21 cellular contexts compared by ENCODE assay signal in the genomic region with DNA sequence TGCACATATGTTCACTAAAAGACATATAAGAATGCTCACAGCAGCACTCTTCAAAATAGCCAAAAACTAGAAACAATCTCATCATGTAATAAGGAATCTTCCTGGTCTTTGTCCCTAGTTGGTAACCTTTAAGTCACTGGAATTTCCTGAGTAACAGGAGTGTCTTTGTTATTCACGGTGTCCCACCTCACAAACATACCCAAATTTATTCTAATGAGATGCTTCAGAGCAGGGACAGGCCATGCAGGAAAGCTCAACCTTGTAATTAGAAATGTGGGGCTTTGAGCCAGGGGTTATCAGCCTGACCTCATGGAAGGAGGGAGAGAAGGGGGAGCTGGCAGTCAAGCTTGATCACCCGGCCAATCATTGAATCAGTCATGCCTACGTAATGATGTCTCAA. TPM values are rescaled to one million over a fixed set of nuclear protein-coding genes. Genes with fewer than 3 reads are reported as not detected.
A peak's percentile ranks its signal among the peaks of the same experiment; 100 is the strongest.
DNase-seq lines count a peak whose midpoint lies in the region; ATAC-seq, FAIRE-seq and TF ChIP-seq lines count a peak whose summit lies in the region.
"Had no signal": no experiment of that assay in that cellular context is flagged by ENCODE, and none has a peak within 500 bp of the region (broad histone marks: within the 10 kb centered on the region; RNA-seq: fewer than 3 reads in every experiment).

No MANE protein-coding gene starts in this region.

- no peak for FAIRE-seq in H54 (lab: Jason Lieb, UNC)
- FAIRE-seq: GM12878, HTR-8/SVneo had no signal

- no peak overlapping the region for H3K56ac ChIP-seq in mesendoderm (ENCODE audit: low read length)

- no peak overlapping the region for H3K4ac ChIP-seq in mesendoderm (ENCODE audit: low read depth, low read length)

- no CpG with 5 or more reads among the region's 3 CpGs for WGBS in mesendoderm (ENCODE audit: extremely low coverage, insufficient coverage, low lambda C conversion rate)

- no peak overlapping the region for H4K5ac ChIP-seq in mesendoderm (ENCODE audit: low read length)

- H3K9me3 ChIP-seq in NT2/D1 (ENCODE audit: insufficient read depth, low read length): no peaks in the 10 kb centered on the region
- H3K9me3 ChIP-seq: BLaER1 treated with 17β-estradiol and CSF1 and Interleukin-3, amounts not matched to agents 10 nM and 100 nM had no signal

- H2BK5ac ChIP-seq in mesendoderm (ENCODE audit: low read length): no peak overlapping the region

- H3K27me3 ChIP-seq in H7 (ENCODE audit: control insufficient read depth, insufficient read depth, low read length) (no peaks in the 10 kb centered on the region), NT2/D1 (ENCODE audit: insufficient read depth, insufficient read length) (no peaks in the 10 kb centered on the region), mesendoderm (ENCODE audit: insufficient read depth, low read length, poor library complexity) (no peaks in the 10 kb centered on the region)
- H3K27me3 ChIP-seq: BLaER1 treated with 17β-estradiol and CSF1 and Interleukin-3, amounts not matched to agents 10 nM and 100 nM had no signal

- peak; percentile 56 for DNase-seq in H7
- peak; percentile 47 for DNase-seq in NT2/D1 (ENCODE audit: low read depth, low spot score)
- peak; percentile 68 for DNase-seq in iPS DF 19.7 (ENCODE audit: low read depth, low spot score)
- DNase-seq in mesendoderm: peak; percentile 17
- no peak for DNase-seq in DMS114 treated with DMSO at 0.1 percent for 48 hours (lab: John Stamatoyannopoulos, UW; ENCODE audit: unreplicated experiment)
- DNase-seq in H54 (ENCODE audit: insufficient read length, low spot score): no peak
- DNase-seq: CD4-positive, alpha-beta T cell; GDM1; NCI-H1092; NCI-H1417 treated with DMSO at 0.1 percent for 48 hours; NCI-H1694 treated with DMSO at 0.1 percent for 48 hours; NCI-H2081; NCI-H2227 treated with DMSO at 0.1 percent for 48 hours; NCI-H69; SHP77 had no signal

- no peak overlapping the region for H4K8ac ChIP-seq in mesendoderm (ENCODE audit: low read depth, low read length)

- no peaks in the 10 kb centered on the region for H3K4me1 ChIP-seq in NT2/D1 (ENCODE audit: insufficient read depth, insufficient read length)
- peaks cover 9% of the 10 kb centered on the region for H3K4me1 ChIP-seq in mesendoderm (ENCODE audit: control insufficient read depth, low read depth, low read length)

- H2BK15ac ChIP-seq in mesendoderm (replicated peaks; ENCODE audit: low read depth): no peak overlapping the region

- H3K4me2 ChIP-seq in mesendoderm (ENCODE audit: low read length): no peak overlapping the region
- H3K4me2 ChIP-seq: BLaER1 treated with 17β-estradiol and CSF1 and Interleukin-3, amounts not matched to agents 10 nM and 100 nM had no signal

- H3K23ac ChIP-seq in mesendoderm (ENCODE audit: low read length): no peak overlapping the region

- H3K4me3 ChIP-seq in H7 (ENCODE audit: insufficient read depth, low read depth, low read length) (no peak overlapping the region), NT2/D1 (ENCODE audit: insufficient read length, low read depth) (no peak overlapping the region), mesendoderm (ENCODE audit: low read length) (no peak overlapping the region)
- H3K4me3 ChIP-seq: BLaER1 treated with 17β-estradiol and CSF1 and Interleukin-3, amounts not matched to agents 10 nM and 100 nM; GM12878 had no signal

- no peak overlapping the region for H3K18ac ChIP-seq in mesendoderm (ENCODE audit: low read length)

- TF ChIP-seq POLR2A in H54 (IDR thresholded peaks at IDR 0.05; ENCODE audit: low read depth, low read length): no peak

- H2AK5ac ChIP-seq in mesendoderm (ENCODE audit: low read length): no peak overlapping the region

- H3K27ac ChIP-seq in mesendoderm (ENCODE audit: low read depth, low read length): no peak overlapping the region
- H3K27ac ChIP-seq: BLaER1 treated with 17β-estradiol and CSF1 and Interleukin-3, amounts not matched to agents 10 nM and 100 nM; RWPE1 had no signal

- H3K36me3 ChIP-seq in H7 (replicated peaks; ENCODE audit: control insufficient read depth, insufficient read depth, low read length) (peaks cover 1% of the 10 kb centered on the region), NT2/D1 (ENCODE audit: insufficient read depth, insufficient read length, low read length) (peaks cover 29% of the 10 kb centered on the region), mesendoderm (ENCODE audit: control insufficient read depth, insufficient read depth, low read length) (peaks cover 2% of the 10 kb centered on the region)

- H2BK120ac ChIP-seq in mesendoderm (ENCODE audit: low read depth, low read length): no peak overlapping the region

- no peak overlapping the region for H3K9ac ChIP-seq in NT2/D1 (ENCODE audit: insufficient read length, low read depth)
- H3K9ac ChIP-seq in mesendoderm (ENCODE audit: low read length): no peak overlapping the region
- H3K9ac ChIP-seq: BLaER1 treated with 17β-estradiol and CSF1 and Interleukin-3, amounts not matched to agents 10 nM and 100 nM had no signal

- no peaks in the 10 kb centered on the region for H3K79me2 ChIP-seq in mesendoderm (ENCODE audit: control insufficient read depth, insufficient read depth, low read length)

- no peak for ATAC-seq in HG02678 (IDR thresholded peaks at IDR 0.05; ENCODE audit: unreplicated experiment)
- ATAC-seq: GM12878, Panc1 had no signal

- no peaks in the 10 kb centered on the region for H3K79me1 ChIP-seq in mesendoderm (ENCODE audit: low read length)

RNA-seq across cellular contexts. Expression of a gene that starts 40.3 kb away (rescaled TPM):
- 33.4 and 41.1 TPM in 2 replicates for total RNA-seq in H7 (2014; rRNA removed; shearing (Covaris generic))
- 16.5 TPM for polyA plus RNA-seq in mesendoderm (2013, experiment 1 of 2)
- polyA plus RNA-seq in mesendoderm (2013, experiment 2 of 2): 16.3 TPM

Comparison
In these comparisons a context has a peak if more than half of its experiments do, and no peak if none do; other contexts are left out.
1. DNase-seq: peak in H7 (single experiment), NT2/D1 (single experiment), iPS DF 19.7 (single experiment) and mesendoderm (single experiment); none in DMS114 treated with DMSO at 0.1 percent for 48 hours (single experiment) and H54 (single experiment).